8 cellular contexts compared by ENCODE assay signal in the genomic region with DNA sequence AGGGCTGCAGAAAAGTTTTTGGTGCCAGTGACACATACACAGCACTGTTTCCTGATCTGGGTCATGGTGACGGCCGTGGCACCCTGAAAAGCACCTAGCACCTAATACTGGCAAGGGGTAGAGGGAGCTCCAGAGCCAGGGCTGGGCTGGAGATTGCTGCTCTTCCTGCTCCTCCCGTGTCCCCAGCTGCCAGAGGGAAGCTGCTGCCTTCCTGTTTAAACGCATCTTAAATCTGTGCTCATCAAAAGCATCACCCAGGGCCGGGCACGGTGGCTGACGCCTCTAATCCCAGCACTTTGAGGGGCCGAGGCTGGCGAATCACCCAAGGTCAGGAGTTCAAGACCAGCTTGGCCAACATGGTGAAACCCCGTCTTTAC.
A peak's percentile ranks its signal among the peaks of the same experiment; 100 is the strongest.
DNase-seq lines count a peak whose midpoint lies in the region; ATAC-seq and TF ChIP-seq lines count a peak whose summit lies in the region.

No MANE protein-coding gene starts in this region.

- in situ Hi-C loops in brain microvascular endothelial cell (cut with HindIII; ENCODE audit: low pct_ligation_motif_present, low sequenced_read_pairs): no loop called here

- DNase-seq in AG04449 (ENCODE audit: low read depth, low spot score): no peak
- DNase-seq in GM04504 (ENCODE audit: low read depth): peak; percentile 29
- peak; percentile 49 for DNase-seq in NCI-H1694 (lab: John Stamatoyannopoulos, UW)
- peak; percentile 37 for DNase-seq in brain microvascular endothelial cell
- DNase-seq in kidney epithelial cell (ENCODE audit: low read depth): no peak
- DNase-seq in stromal cell of bone marrow (ENCODE audit: low read depth): peak; percentile 31

- ATAC-seq in GM21360 (IDR thresholded peaks at IDR 0.05; ENCODE audit: unreplicated experiment) (no peak), GM21576 (IDR thresholded peaks at IDR 0.05; ENCODE audit: unreplicated experiment) (no peak)

- TF ChIP-seq CTCF in AG04449 (IDR thresholded peaks at IDR 0.05; ENCODE audit: insufficient read depth, low read length, missing control alignments) (peak; percentile 80), brain microvascular endothelial cell (IDR thresholded peaks at IDR 0.05; ENCODE audit: low read depth, low read length, missing control alignments) (peak; percentile 81), kidney epithelial cell (IDR thresholded peaks at IDR 0.05; ENCODE audit: insufficient read depth, low read length, poor library complexity, severe bottlenecking) (peak; percentile 75)

- H3K27ac ChIP-seq in brain microvascular endothelial cell: no peak overlapping the region

- no peaks in the 10 kb centered on the region for H3K36me3 ChIP-seq in brain microvascular endothelial cell (replicated peaks)
- no peaks in the 10 kb centered on the region for H3K36me3 ChIP-seq in kidney epithelial cell (ENCODE audit: control insufficient read depth, insufficient read depth, low read length)

- H3K4me3 ChIP-seq in AG04449 (ENCODE audit: low read depth, low read length) (no peak overlapping the region), brain microvascular endothelial cell (ENCODE audit: low read depth, low read length) (no peak overlapping the region), kidney epithelial cell (ENCODE audit: low read depth, low read length) (no peak overlapping the region)

- CTCF ChIA-PET in AG04449 (lab: Yijun Ruan, JAX): interaction anchor here (0.6 to 5.0 kb wide), 23 partner anchors 8 to 348 kb away, joined by 3 to 63 read pairs (median 4); no protein-coding TSS in a partner anchor

- POLR2A ChIA-PET in AG04449 (lab: Yijun Ruan, JAX): no interaction called here

- H3K27me3 ChIP-seq in brain microvascular endothelial cell (replicated peaks) (no peaks in the 10 kb centered on the region), kidney epithelial cell (ENCODE audit: control insufficient read depth, insufficient read depth, low read length) (no peaks in the 10 kb centered on the region)

Comparison
In these comparisons a context has a peak if more than half of its experiments do, and no peak if none do; other contexts are left out.
1. DNase-seq: peak in GM04504 (single experiment), NCI-H1694 (single experiment), brain microvascular endothelial cell (single experiment) and stromal cell of bone marrow (single experiment); none in AG04449 (single experiment) and kidney epithelial cell (single experiment).
2. Peak in every context shown above with its lines, with median percentiles within 50 percentile points of each other: CTCF ChIP-seq.